8 cellular contexts compared by ENCODE assay signal in the genomic region with DNA sequence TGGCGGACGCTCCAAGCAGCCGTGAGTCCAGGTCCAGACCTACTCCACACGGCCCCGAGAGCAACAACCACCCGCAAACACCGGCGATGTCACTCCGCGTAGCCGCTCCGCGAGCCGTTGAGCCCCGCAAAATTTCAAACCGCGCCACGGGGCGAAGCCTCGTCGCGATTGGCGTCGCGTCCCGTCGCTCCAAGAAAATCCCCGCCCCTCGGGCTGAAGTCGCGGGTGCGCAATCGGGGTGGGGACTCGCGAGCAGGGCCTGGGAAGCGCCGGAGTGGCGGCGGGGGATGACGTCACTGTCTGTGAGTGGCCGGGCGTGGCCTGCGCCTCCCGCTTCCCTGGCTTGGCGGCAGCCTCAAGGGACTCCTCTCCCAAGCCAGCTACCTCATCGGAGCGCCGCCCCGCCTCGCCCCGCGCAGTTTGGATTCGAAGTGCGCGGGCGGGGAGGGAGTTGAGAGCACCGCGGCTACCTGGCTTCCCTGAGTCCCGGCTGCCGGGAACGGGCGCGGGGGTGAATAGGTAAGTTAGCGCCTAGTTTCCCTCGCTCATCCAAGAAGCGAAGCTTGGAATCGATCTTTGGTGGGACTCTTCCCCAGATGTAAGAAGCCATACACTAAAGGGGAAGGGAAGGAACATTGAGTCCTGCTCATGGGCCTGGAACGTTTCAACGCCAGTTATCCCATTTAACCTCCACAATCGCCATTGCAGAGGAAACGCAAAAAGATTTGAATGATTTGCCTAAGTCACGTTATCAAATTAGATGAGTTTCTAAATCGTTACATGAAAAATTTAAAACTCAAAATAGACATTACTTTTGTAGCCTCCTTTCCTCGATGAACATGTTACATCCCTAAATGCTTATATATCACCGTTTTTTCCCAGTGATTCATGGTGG. TPM values are rescaled to one million over a fixed set of nuclear protein-coding genes. Genes with fewer than 3 reads are reported as not detected.
DNase-seq lines count a peak whose midpoint lies in the region; ATAC-seq, FAIRE-seq and TF ChIP-seq lines count a peak whose summit lies in the region.

A gene with protein sequence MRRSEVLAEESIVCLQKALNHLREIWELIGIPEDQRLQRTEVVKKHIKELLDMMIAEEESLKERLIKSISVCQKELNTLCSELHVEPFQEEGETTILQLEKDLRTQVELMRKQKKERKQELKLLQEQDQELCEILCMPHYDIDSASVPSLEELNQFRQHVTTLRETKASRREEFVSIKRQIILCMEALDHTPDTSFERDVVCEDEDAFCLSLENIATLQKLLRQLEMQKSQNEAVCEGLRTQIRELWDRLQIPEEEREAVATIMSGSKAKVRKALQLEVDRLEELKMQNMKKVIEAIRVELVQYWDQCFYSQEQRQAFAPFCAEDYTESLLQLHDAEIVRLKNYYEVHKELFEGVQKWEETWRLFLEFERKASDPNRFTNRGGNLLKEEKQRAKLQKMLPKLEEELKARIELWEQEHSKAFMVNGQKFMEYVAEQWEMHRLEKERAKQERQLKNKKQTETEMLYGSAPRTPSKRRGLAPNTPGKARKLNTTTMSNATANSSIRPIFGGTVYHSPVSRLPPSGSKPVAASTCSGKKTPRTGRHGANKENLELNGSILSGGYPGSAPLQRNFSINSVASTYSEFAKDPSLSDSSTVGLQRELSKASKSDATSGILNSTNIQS (minus strand): TSS at position 119 of the 895 bp plus-strand sequence. CDS start 118 bp downstream, at position 1.

- POLR2A ChIA-PET in OCI-LY7 (lab: Charles Lee), result interaction anchor here (0.5 to 1.2 kb wide), 5 partner anchors 10 to 1640 kb away, joined by 3 to 6 read pairs (median 3); a partner anchor contains a TSS
- POLR2A ChIA-PET in endothelial cell of umbilical vein (lab: Charles Lee), result no interaction called here

- H2AFZ ChIP-seq in OCI-LY7 (ENCODE audit: low read length), result peak within 1 kb of the TSS; percentile 86
- H2AFZ ChIP-seq in endothelial cell of umbilical vein (ENCODE audit: low read depth, low read length), result peak within 1 kb of the TSS; percentile 96

- H3K27ac ChIP-seq in OCI-LY7 (ENCODE audit: low read depth, low read length, poor library complexity, severe bottlenecking), result peak within 1 kb of the TSS; percentile 68
- H3K27ac ChIP-seq in endothelial cell of umbilical vein (ENCODE audit: insufficient read depth, low read depth, low read length), result peak within 1 kb of the TSS; percentile 94

- peak within 1 kb of the TSS; percentile 97 for H3K4me2 ChIP-seq in OCI-LY7 (ENCODE audit: low read length)
- peak within 1 kb of the TSS; percentile 99 for H3K4me2 ChIP-seq in endothelial cell of umbilical vein (ENCODE audit: insufficient read depth, low read length)

- H3K79me2 ChIP-seq in OCI-LY7 (ENCODE audit: insufficient read depth, low read depth, low read length) (peaks cover 67% of the 10 kb centered on the region), endothelial cell of umbilical vein (ENCODE audit: control insufficient read depth, insufficient read depth, low read length) (peaks cover 58% of the 10 kb centered on the region)

- FAIRE-seq in D721Med (lab: Jason Lieb, UNC), result no peak
- peak; percentile 97 for FAIRE-seq in endothelial cell of umbilical vein (lab: Jason Lieb, UNC)

- no peaks in the 10 kb centered on the region for H3K9me1 ChIP-seq in endothelial cell of umbilical vein (replicated peaks; ENCODE audit: control insufficient read depth, extremely low read depth, insufficient read depth, low read length)

- peak; percentile 42 for TF ChIP-seq POLR2A in endothelial cell of umbilical vein (IDR thresholded peaks at IDR 0.05; ENCODE audit: low read depth, low read length)

- CTCF ChIA-PET in OCI-LY7 (lab: Charles Lee; ENCODE audit: unreplicated experiment) (no interaction called here), endothelial cell of umbilical vein (lab: Charles Lee) (interaction anchor here (0.7 to 1.2 kb wide), 2 partner anchors 38 to 62 kb away, joined by 3 to 23 read pairs; a partner anchor contains a TSS)

- intact Hi-C loops in OCI-LY7 (cut with micrococcal nuclease; ENCODE audit: unreplicated experiment), result loop anchor here (1.0 to 10.0 kb wide), 4 partner anchors 28 to 760 kb away; a partner anchor contains a TSS
- intact Hi-C loops in endothelial cell of umbilical vein (cut with micrococcal nuclease), result loop anchor here (1.0 kb wide), 3 partner anchors 28 to 62 kb away; a partner anchor contains a TSS

- H3K27me3 ChIP-seq in endothelial cell of umbilical vein (ENCODE audit: control insufficient read depth in 2 of 2, insufficient read depth in 2 of 2, low read length in 2 of 2), result no peaks in the 10 kb centered on the region

- ATAC-seq in GM21526 (IDR thresholded peaks at IDR 0.05; ENCODE audit: low FRiP score, unreplicated experiment), result peak; percentile 87

- TSS peak; percentile 86 for BruUV-seq in OCI-LY7 (replicated peaks; lab: Mats Ljungman, UMichigan)
- BruUV-seq in endothelial cell of umbilical vein (replicated peaks; lab: Mats Ljungman, UMichigan), result TSS peak; percentile 78

- peak within 1 kb of the TSS; percentile 98 for H3K9ac ChIP-seq in endothelial cell of umbilical vein (replicated peaks; ENCODE audit: extremely low read depth, insufficient read depth, low read length)

- no peak for TF ChIP-seq CTCF in D721Med (IDR thresholded peaks at IDR 0.05; ENCODE audit: insufficient read depth, missing control alignments)
- TF ChIP-seq CTCF in OCI-LY7 (conservative IDR thresholded peaks at IDR 0.05; ENCODE audit: low read length), result no peak
- TF ChIP-seq CTCF in endothelial cell of umbilical vein (IDR thresholded peaks at IDR 0.05; ENCODE audit: extremely low read depth in 1 of 2, insufficient read depth in 1 of 2, low read depth in 1 of 2, low read length in 2 of 2), result no peak

- peaks cover 30% of the 10 kb centered on the region for H3K4me1 ChIP-seq in OCI-LY7 (ENCODE audit: insufficient read depth, low read length, poor library complexity, severe bottlenecking)
- H3K4me1 ChIP-seq in endothelial cell of umbilical vein (ENCODE audit: control insufficient read depth, extremely low read depth, insufficient read depth, low read length), result peaks cover 20% of the 10 kb centered on the region

- H4K20me1 ChIP-seq in OCI-LY7 (ENCODE audit: insufficient read depth, low read length) (peaks cover 2% of the 10 kb centered on the region), endothelial cell of umbilical vein (replicated peaks; ENCODE audit: control insufficient read depth, extremely low read depth, insufficient read depth, low read length) (no peaks in the 10 kb centered on the region)

- H3K36me3 ChIP-seq in OCI-LY7 (ENCODE audit: insufficient read depth, low read length) (peaks cover 47% of the 10 kb centered on the region), endothelial cell of umbilical vein (ENCODE audit: control insufficient read depth in 2 of 2, extremely low read depth in 1 of 2, insufficient read depth in 2 of 2, low read length in 2 of 2) (peaks cover 4 to 10% of the 10 kb centered on the region in 2 experiments)

- H3K4me3 ChIP-seq in OCI-LY7 (ENCODE audit: low read depth, low read length, poor library complexity, severe bottlenecking), result peak within 1 kb of the TSS; percentile 84
- H3K4me3 ChIP-seq in endothelial cell of umbilical vein (replicated peaks in 1 of 3; ENCODE audit: insufficient read depth in 1 of 3, low read depth in 1 of 3, low read length in 3 of 3), result peak within 1 kb of the TSS; percentile 71 to 98 (median 93)

- DNase-seq in D721Med (ENCODE audit: insufficient read length, low spot score) (peak; percentile 92), HuH-7.5 (ENCODE audit: low spot score) (peak; percentile 99), OCI-LY7 (ENCODE audit: low spot score) (peak; percentile 98), activated T-cell treated with anti-CD3 and anti-CD28 coated beads for 1 hour (ENCODE audit: low read depth) (peak; percentile 95), endothelial cell of umbilical vein (ENCODE audit: low read depth, low spot score) (peak; percentile 99), middle frontal gyrus (ENCODE audit: extremely low spot score, low spot score) (peak; percentile 95)
- peak; percentile 96 to 98 for DNase-seq in stimulated activated CD8-positive, alpha-beta memory T cell treated with anti-CD3 and anti-CD28 coated beads, Interleukin-2, amount 100 ng/mL, for 48 hours (ENCODE audit: low read depth in 2 of 2)

- H3K9me3 ChIP-seq in OCI-LY7 (ENCODE audit: low read length), result no peaks in the 10 kb centered on the region
- H3K9me3 ChIP-seq in endothelial cell of umbilical vein (replicated peaks; ENCODE audit: control insufficient read depth, insufficient read depth, low read length), result no peaks in the 10 kb centered on the region

- dilution Hi-C loops in endothelial cell of umbilical vein (cut with MboI; ENCODE audit: extremely low pct_ligation_motif_present, low sequenced_read_pairs), result no loop called here

- no peaks in the 10 kb centered on the region for H3K9me2 ChIP-seq in OCI-LY7 (ENCODE audit: insufficient read depth, low read length)

TF ChIP-seq in endothelial cell of umbilical vein, 7 proteins besides CTCF, POLR2A, EP300 and RAD21:
- TF ChIP-seq POLR2AphosphoS5 (IDR thresholded peaks at IDR 0.05; ENCODE audit: insufficient read depth, low read depth, low read length) (peak; percentile 88), JUN (IDR thresholded peaks at IDR 0.05; ENCODE audit: borderline replicate concordance, insufficient read depth, insufficient read length, low read depth) (peak; percentile 87), FOS (IDR thresholded peaks at IDR 0.05; ENCODE audit: borderline replicate concordance, insufficient read depth, low read length) (peak; percentile 23), MYC (IDR thresholded peaks at IDR 0.05; ENCODE audit: low read depth, low read length) (no peak), EZH2 (IDR thresholded peaks at IDR 0.05; ENCODE audit: borderline replicate concordance, low read depth, low read length, severe bottlenecking) (no peak), GATA2 (IDR thresholded peaks at IDR 0.05; ENCODE audit: insufficient read depth, insufficient read length, low read depth, low read length) (no peak)
- TF ChIP-seq, protein P1, sequence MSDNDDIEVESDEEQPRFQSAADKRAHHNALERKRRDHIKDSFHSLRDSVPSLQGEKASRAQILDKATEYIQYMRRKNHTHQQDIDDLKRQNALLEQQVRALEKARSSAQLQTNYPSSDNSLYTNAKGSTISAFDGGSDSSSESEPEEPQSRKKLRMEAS (IDR thresholded peaks at IDR 0.05; ENCODE audit: insufficient read depth, insufficient read length), result no peak

RNA-seq across cellular contexts. Expression of the gene that starts here (rescaled TPM):
- total RNA-seq in OCI-LY7 (2014; rRNA removed; shearing (Covaris generic)), result 224 and 402 TPM in 2 replicates
- total RNA-seq in OCI-LY7 (2022) (149 and 150 TPM in 2 replicates), endothelial cell of umbilical vein (171 and 185 TPM in 2 replicates)
- 270 and 280 TPM in 2 replicates for polyA plus RNA-seq in endothelial cell of umbilical vein
- 182 and 231 TPM in 2 replicates for polyA plus RNA-seq in endothelial cell of umbilical vein (2011; cell fraction: cytosol; rRNA removed)
- polyA plus RNA-seq in endothelial cell of umbilical vein (2011; cell fraction: nucleus; rRNA removed), result 393 and 538 TPM in 2 replicates
- polyA plus RNA-seq in endothelial cell of umbilical vein (2012), result 76.1 and 156 TPM in 2 replicates
- 235 and 275 TPM in 2 replicates for polyA minus RNA-seq in endothelial cell of umbilical vein
- 256 TPM for polyA minus RNA-seq in endothelial cell of umbilical vein (2011; cell fraction: cytosol; rRNA and poly(A)+ RNA removed)
- 92.1 and 129 TPM in 2 replicates for polyA minus RNA-seq in endothelial cell of umbilical vein (2011; cell fraction: nucleus; rRNA and poly(A)+ RNA removed)

Comparison
In these comparisons a context has a peak if more than half of its experiments do, and no peak if none do; other contexts are left out.
1. Peak in every context shown above with its lines: DNase-seq, ATAC-seq, H3K4me3 ChIP-seq and H3K27ac ChIP-seq.